Comparison of ENCODE assay signal across 24 cellular contexts in genomic region chr22:19708323-19709011, GRCh38. TPM values are rescaled to one million over a fixed set of nuclear protein-coding genes. Genes with fewer than 3 reads are reported as not detected.
DNase-seq lines count a peak whose midpoint lies in the region; ATAC-seq, FAIRE-seq and TF ChIP-seq lines count a peak whose summit lies in the region.
"Had no signal": no experiment of that assay in that cellular context is flagged by ENCODE, and none has a peak within 500 bp of the region (broad histone marks: within the 10 kb centered on the region; RNA-seq: fewer than 3 reads in every experiment).

No MANE protein-coding gene starts in this region.

- no peak overlapping the region for H4K91ac ChIP-seq in IMR-90 (ENCODE audit: insufficient read depth, low read depth, low read length)

- TF ChIP-seq POLR2A in IMR-90 (IDR thresholded peaks at IDR 0.05; ENCODE audit: low read depth, low read length) (no peak), spleen (IDR thresholded peaks at IDR 0.05) (no peak)

- TF ChIP-seq RAD21 in IMR-90 (IDR thresholded peaks at IDR 0.05; ENCODE audit: low read length), result no peak

- H3K36me3 ChIP-seq in IMR-90 (ENCODE audit: control insufficient read depth, insufficient read depth, low read length), result no peaks in the 10 kb centered on the region
- no peaks in the 10 kb centered on the region for H3K36me3 ChIP-seq in spleen
- H3K36me3 ChIP-seq in GM23248 (ENCODE audit: low read depth), result no peaks in the 10 kb centered on the region
- H3K36me3 ChIP-seq: cardiac muscle cell, pancreas had no signal

- BruUV-seq in IMR-90 (replicated peaks; lab: Mats Ljungman, UMichigan), result no TSS peak

- H3K23ac ChIP-seq in IMR-90 (ENCODE audit: low read depth, low read length), result no peak overlapping the region

- TF ChIP-seq CTCF in D721Med (IDR thresholded peaks at IDR 0.05; ENCODE audit: insufficient read depth, missing control alignments) (no peak), IMR-90 (conservative IDR thresholded peaks at IDR 0.05; ENCODE audit: low read depth, low read length) (no peak), spleen (IDR thresholded peaks at IDR 0.05 in 8 of 11, conservative IDR thresholded peaks at IDR 0.05 in 3 of 11) (no peak)

- no peaks in the 10 kb centered on the region for H3K4me1 ChIP-seq in IMR-90 (ENCODE audit: control insufficient read depth, insufficient read depth, low read length)
- peaks cover 0 to 22% (median 2%) of the 10 kb centered on the region in 6 donors for H3K4me1 ChIP-seq in spleen
- H3K4me1 ChIP-seq in GM23248 (ENCODE audit: insufficient read depth), result 0 out of 2 replicates have a peak, but pooled peaks cover 6% of the 10 kb centered on the region
- H3K4me1 ChIP-seq: pancreas had no signal

- H3K4me2 ChIP-seq in IMR-90 (ENCODE audit: low read depth, low read length) (no peak overlapping the region), GM23248 (ENCODE audit: unreplicated experiment) (no peak overlapping the region)

- H3F3A ChIP-seq in GM23248 (ENCODE audit: insufficient read depth), result no peaks in the 10 kb centered on the region

- H3K18ac ChIP-seq in IMR-90 (ENCODE audit: low read depth, low read length), result no peak overlapping the region

- H2BK120ac ChIP-seq in IMR-90 (ENCODE audit: low read depth, low read length), result no peak overlapping the region

- H4K5ac ChIP-seq in IMR-90 (ENCODE audit: low read depth, low read length), result no peak overlapping the region

- H2AK9ac ChIP-seq in IMR-90 (replicated peaks; ENCODE audit: low read depth, low read length, poor library complexity), result no peak overlapping the region

- ATAC-seq in IMR-90 (ENCODE audit: low read depth), result no peak
- ATAC-seq: HCT116, mucosa of descending colon, pancreas had no signal

- H3K9me3 ChIP-seq in IMR-90 (ENCODE audit: control insufficient read depth, insufficient read depth, low read length), result no peaks in the 10 kb centered on the region
- no peaks in the 10 kb centered on the region for H3K9me3 ChIP-seq in spleen
- no peaks in the 10 kb centered on the region for H3K9me3 ChIP-seq in GM23248 (ENCODE audit: low read depth)
- H3K9me3 ChIP-seq: mucosa of descending colon, pancreas had no signal

- H2BK20ac ChIP-seq in IMR-90 (ENCODE audit: low read depth, low read length), result no peak overlapping the region

- dilution Hi-C loops in IMR-90 (cut with HindIII; ENCODE audit: low sequenced_read_pairs, unreplicated experiment), result no loop called here

- H3K9ac ChIP-seq in IMR-90 (ENCODE audit: low read depth, low read length) (no peak overlapping the region), GM23248 (no peak overlapping the region)

- no peaks in the 10 kb centered on the region for H3K79me1 ChIP-seq in IMR-90 (ENCODE audit: low read depth in 1 of 2, low read length in 2 of 2)

- no peaks in the 10 kb centered on the region for H3K9me2 ChIP-seq in GM23248 (ENCODE audit: insufficient read depth)

- no peaks in the 10 kb centered on the region for H3K79me2 ChIP-seq in GM23248 (ENCODE audit: insufficient read depth)

- in situ Hi-C loops in IMR-90 (cut with MboI; ENCODE audit: low sequenced_read_pairs) (no loop called here), GM23248 (cut with MboI) (no loop called here)

- H3K4me3 ChIP-seq in IMR-90 (ENCODE audit: insufficient read depth, low read depth, low read length), result no peak overlapping the region
- H3K4me3 ChIP-seq in spleen, result no peak overlapping the region
- H3K4me3 ChIP-seq in GM23248, result no peak overlapping the region
- H3K4me3 ChIP-seq: cardiac muscle cell, mucosa of descending colon, pancreas, SK-N-MC had no signal

- POLR2A ChIA-PET in IMR-90 (lab: Charles Lee; ENCODE audit: unreplicated experiment), result interaction anchor here (0.5 kb wide), 1 partner anchor 341 kb away, joined by 8 read pairs; no protein-coding TSS in a partner anchor

- H3K27ac ChIP-seq in IMR-90 (ENCODE audit: insufficient read depth, low read length), result no peak overlapping the region
- H3K27ac ChIP-seq in spleen, result no peak overlapping the region
- no peak overlapping the region for H3K27ac ChIP-seq in GM23248
- H3K27ac ChIP-seq: cardiac muscle cell, HL-60, pancreas, SK-N-MC had no signal

- no peak for FAIRE-seq in D721Med (lab: Jason Lieb, UNC)
- FAIRE-seq: pancreas had no signal

- no peak overlapping the region for H2AK5ac ChIP-seq in IMR-90 (ENCODE audit: low read depth, low read length)

- no peaks in the 10 kb centered on the region for H3K9me1 ChIP-seq in IMR-90 (ENCODE audit: insufficient read depth, low read length)

- H4K20me1 ChIP-seq in IMR-90 (ENCODE audit: insufficient read depth, low read length), result no peaks in the 10 kb centered on the region
- no peaks in the 10 kb centered on the region for H4K20me1 ChIP-seq in GM23248 (ENCODE audit: insufficient read depth)

- H4K8ac ChIP-seq in IMR-90 (ENCODE audit: low read depth in 2 of 2, low read length in 2 of 2), result no peak overlapping the region

- H3K14ac ChIP-seq in IMR-90 (replicated peaks; ENCODE audit: low read depth, low read length), result no peak overlapping the region

- H2BK15ac ChIP-seq in IMR-90 (ENCODE audit: low read depth, low read length), result no peak overlapping the region

- CTCF ChIA-PET in IMR-90 (lab: Yijun Ruan, JAX), result no interaction called here

- H3K4ac ChIP-seq in IMR-90 (ENCODE audit: low read depth, low read length), result no peak overlapping the region

- WGBS in IMR-90 (ENCODE audit: extremely low coverage in 2 of 2, insufficient read length in 1 of 2), 2 experiments, result 73% methylated on average over 9 of the region's 20 CpGs; no CpG with 5 or more reads in 1 of the 2 experiments
- WGBS in spleen, 5 donors, result 70 to 81% (median 76%) methylated on average over 13 to 20 of the region's 20 CpGs
- 55 to 57% methylated on average over 20 of the region's 20 CpGs for WGBS in GM23248 (ENCODE audit: low coverage in 1 of 2, low lambda C conversion rate in 2 of 2, missing lambda C conversion rate in 2 of 2), 2 experiments

- no peak overlapping the region for H3K56ac ChIP-seq in IMR-90 (ENCODE audit: extremely low read depth, insufficient read depth, low read length)

- H2AFZ ChIP-seq in IMR-90 (replicated peaks; ENCODE audit: low read length, poor library complexity), result peak overlapping the region; percentile 23
- no peak overlapping the region for H2AFZ ChIP-seq in GM23248

- H2BK5ac ChIP-seq in IMR-90 (ENCODE audit: low read depth, low read length, poor library complexity, severe bottlenecking), result no peak overlapping the region

- DNase-seq in D721Med (ENCODE audit: insufficient read length, low spot score) (peak; percentile 7), IMR-90 (no peak), islet precursor cell (peak; percentile 48), spleen (peak; percentile 75), GM03348 (ENCODE audit: low spot score) (no peak), DMS53 (lab: John Stamatoyannopoulos, UW) (no peak), GM23248 (no peak)
- DNase-seq: activated CD4-positive, alpha-beta T cell treated with anti-CD3 and anti-CD28 coated beads for 48 hours; activated naive CD4-positive, alpha-beta T cell treated with anti-CD3 and anti-CD28 coated beads, Interleukin-2, amount 50 U/mL, for 16 hours; anterior cingulate cortex; Calu3; mucosa of descending colon; NCI-H1092; NCI-H2029; NCI-H2227 treated with DMSO at 0.1 percent for 48 hours; NCI-H748 treated with DMSO at 0.1 percent for 48 hours had no signal

- H3K27me3 ChIP-seq in IMR-90 (ENCODE audit: control insufficient read depth, insufficient read depth, low read length) (peaks cover 50% of the 10 kb centered on the region), spleen (replicated peaks in 1 of 7) (peaks cover 0 to 80% (median 17%) of the 10 kb centered on the region in 7 donors), GM23248 (replicated peaks; ENCODE audit: insufficient read depth) (no peaks in the 10 kb centered on the region; the same call in 1 of the 2 replicates)
- H3K27me3 ChIP-seq: pancreas had no signal

- intact Hi-C loops in IMR-90 (cut with micrococcal nuclease), result no loop called here
- intact Hi-C loops in spleen (cut with DNase I; ENCODE audit: low total_unique reads), result no loop called here

TF ChIP-seq in IMR-90, 13 proteins besides CTCF, POLR2A, EP300 and RAD21:
- TF ChIP-seq RCOR1 (IDR thresholded peaks at IDR 0.05; ENCODE audit: insufficient replicate concordance, low read length), result no peak
TF ChIP-seq in IMR-90: peak in this region for 0.

RNA-seq across cellular contexts. Expression of gene SEPTIN5, which starts 5.8 kb away (rescaled TPM):
- total RNA-seq in IMR-90 (2012; rRNA removed) (16.8 and 17.2 TPM in 2 replicates), spleen (10 to 100 TPM in 6 of 7 donors, 1 to 10 TPM in 1; 9.2 to 19.2 (median 13.1) TPM)
- polyA plus RNA-seq in IMR-90 (2012; rRNA removed) (20.7 and 22.3 TPM in 2 replicates), spleen (1 to 10 TPM; 4.0 to 7.5 (median 4.3) TPM), GM23248 (2016; fragmentation: Nextera tagmentation; extraction: Ambion mirVana) (16.1 and 17.0 TPM in 2 replicates)
- 10.4 and 22.8 TPM in 2 replicates for polyA plus RNA-seq in IMR-90 (2012; cell fraction: cytosol; rRNA removed)
- 65.7 and 90.4 TPM in 2 replicates for polyA plus RNA-seq in IMR-90 (2012; cell fraction: nucleus; rRNA removed; ENCODE audit: low replicate concordance)
- total RNA-seq in GM23248 (2014; rRNA removed; shearing (Covaris generic)), result 31.5 and 35.3 TPM in 2 replicates
- total RNA-seq: T-helper 2 cell treated with Interferon-gamma antibody and Interleukin-4, amounts not matched to agents 100 ng/mL and 5 ng/mL, for 36 hours had no signal

RNA-seq across cellular contexts. Expression of gene GP1BB, which starts 14.9 kb away (rescaled TPM):
- total RNA-seq in IMR-90 (2012; rRNA removed) (0.18 and 0.28 TPM in 2 replicates), spleen (10 to 100 TPM in 6 of 7 donors, 1 to 10 TPM in 1; 6.9 to 25.4 (median 16.5) TPM)
- polyA plus RNA-seq in IMR-90 (2012; rRNA removed) (1.5 and 4.6 TPM in 2 replicates), spleen (1 to 10 TPM; 4.2 to 5.1 (median 4.8) TPM), GM23248 (2016; fragmentation: Nextera tagmentation; extraction: Ambion mirVana) (3.2 and 4.9 TPM in 2 replicates)
- polyA plus RNA-seq in IMR-90 (2012; cell fraction: cytosol; rRNA removed), result 1.2 and 3.0 TPM in 2 replicates
- polyA plus RNA-seq in IMR-90 (2012; cell fraction: nucleus; rRNA removed; ENCODE audit: low replicate concordance), result 7.1 and 36.7 TPM in 2 replicates
- 7.1 and 10.2 TPM in 2 replicates for total RNA-seq in GM23248 (2014; rRNA removed; shearing (Covaris generic))
- total RNA-seq: Calu3; RPMI7951; T-helper 2 cell treated with Interferon-gamma antibody and Interleukin-4, amounts not matched to agents 100 ng/mL and 5 ng/mL, for 36 hours had no signal

RNA-seq across cellular contexts. Expression of gene TBX1, which starts 52.1 kb away (rescaled TPM):
- total RNA-seq in IMR-90 (2012; rRNA removed), result not detected in 2 replicates
- polyA plus RNA-seq in IMR-90 (2012; rRNA removed), result 0.03 and 0.13 TPM in 2 replicates
- 0.03 TPM in 1 of 2 replicates, not detected in the other for polyA plus RNA-seq in IMR-90 (2012; cell fraction: cytosol; rRNA removed)
- polyA plus RNA-seq in IMR-90 (2012; cell fraction: nucleus; rRNA removed; ENCODE audit: low replicate concordance), result 0.08 and 0.36 TPM in 2 replicates
- total RNA-seq in spleen, result 10 to 100 TPM in 1 of 7 donors, 1 to 10 TPM in 3, under 1 TPM in 3; 0.23 to 10.5 (median 3.1) TPM
- polyA plus RNA-seq in spleen, result under 1 TPM; 0.17 to 0.71 (median 0.61) TPM
- 1.6 and 4.6 TPM in 2 replicates for total RNA-seq in GM23248 (2014; rRNA removed; shearing (Covaris generic))
- polyA plus RNA-seq in GM23248 (2016; fragmentation: Nextera tagmentation; extraction: Ambion mirVana), result 2.2 and 2.8 TPM in 2 replicates
- total RNA-seq: Calu3, RPMI7951 had no signal
- polyA plus RNA-seq: CD14-positive monocyte had no signal

Comparison
In these comparisons a context has a peak if more than half of its experiments do, and no peak if none do; other contexts are left out.
1. DNase-seq: peak in D721Med (single experiment), islet precursor cell (single experiment) and spleen (single experiment); none in IMR-90 (single experiment), GM03348 (single experiment), DMS53 (single experiment) and GM23248 (single experiment).